Comparison of ENCODE assay signal across 1 cellular context in genomic region chr11:102522332-102523207, GRCh38.
A peak's percentile ranks its signal among the peaks of the same experiment; 100 is the strongest.
TF ChIP-seq lines count a peak whose summit lies in the region.

No MANE protein-coding gene starts in this region.

TF ChIP-seq in GM12878, 131 proteins besides CTCF, POLR2A, EP300 and RAD21 (continued from another document and continues in another):
- TF ChIP-seq NKRF (conservative IDR thresholded peaks at IDR 0.05) (no peak), SREBF1 (IDR thresholded peaks at IDR 0.05; ENCODE audit: low read length) (no peak), TCF3 (IDR thresholded peaks at IDR 0.05; ENCODE audit: borderline replicate concordance, insufficient read depth, low read depth, low read length) (no peak), EZH2 (IDR thresholded peaks at IDR 0.05; ENCODE audit: borderline replicate concordance, control insufficient read depth, low read depth, low read length) (no peak), MLLT1 (IDR thresholded peaks at IDR 0.05) (no peak), CHD1 (IDR thresholded peaks at IDR 0.05; ENCODE audit: low read depth, low read length) (no peak), CEBPZ (IDR thresholded peaks at IDR 0.05; ENCODE audit: low read depth, low read length) (no peak), BCLAF1 (IDR thresholded peaks at IDR 0.05) (no peak), CHD4 (IDR thresholded peaks at IDR 0.05) (no peak), E4F1 (IDR thresholded peaks at IDR 0.05; ENCODE audit: borderline replicate concordance, partially characterized antibody) (no peak), REST (IDR thresholded peaks at IDR 0.05; ENCODE audit: low read depth, low read length) (no peak), NFYA (IDR thresholded peaks at IDR 0.05; ENCODE audit: borderline replicate concordance, low read depth, low read length) (no peak), TARDBP (IDR thresholded peaks at IDR 0.05; ENCODE audit: borderline replicate concordance) (no peak), SREBF2 (IDR thresholded peaks at IDR 0.05; ENCODE audit: low read length) (no peak), RELB (IDR thresholded peaks at IDR 0.05; ENCODE audit: low read depth) (0 out of 2 replicates have a peak, but pooled peaks have one; percentile 15), SPI1 (IDR thresholded peaks at IDR 0.05; ENCODE audit: borderline replicate concordance, insufficient read depth, low read depth, low read length) (peak; percentile 10; the same call in 1 of the 2 replicates), MTA2 (IDR thresholded peaks at IDR 0.05; ENCODE audit: low read depth) (0 out of 2 replicates have a peak, but pooled peaks have one; percentile 26), CUX1 (IDR thresholded peaks at IDR 0.05; ENCODE audit: insufficient replicate concordance, low read depth, low read length) (no peak), ZBED1 (IDR thresholded peaks at IDR 0.05; ENCODE audit: borderline replicate concordance) (no peak), ATF7 (IDR thresholded peaks at IDR 0.05; ENCODE audit: low read depth) (no peak), EED (IDR thresholded peaks at IDR 0.05; ENCODE audit: low read depth) (peak; percentile 75), RUNX3 (IDR thresholded peaks at IDR 0.05; ENCODE audit: low read length) (peak; percentile 82), SIN3A (IDR thresholded peaks at IDR 0.05; ENCODE audit: low read depth, low read length) (no peak), SMARCA5 (IDR thresholded peaks at IDR 0.05) (no peak), RFX5 (IDR thresholded peaks at IDR 0.05; ENCODE audit: low read depth, low read length) (no peak), RB1 (IDR thresholded peaks at IDR 0.05; ENCODE audit: borderline replicate concordance) (no peak), NFIC (IDR thresholded peaks at IDR 0.05; ENCODE audit: low read depth, low read length) (peak; percentile 19; the same call in 1 of the 2 replicates), ZNF24 (IDR thresholded peaks at IDR 0.05) (no peak), YBX1 (IDR thresholded peaks at IDR 0.05) (no peak), IRF4 (IDR thresholded peaks at IDR 0.05; ENCODE audit: low read depth, low read length) (no peak)
